ENCODE assay signal across 34 cellular contexts in genomic region chr15:71702496-71702895, GRCh38.
"Had no signal": no experiment of that assay in that cellular context is flagged by ENCODE, and none has a peak within 500 bp of the region (broad histone marks: within the 10 kb centered on the region; RNA-seq: fewer than 3 reads in every experiment).

No MANE protein-coding gene starts in this region.

- DNase-seq: Karpas-422, Kasumi-1, MG63, MM.1S, MV-4-11, NCI-H1048, NCI-H1092 treated with DMSO at 0.1 percent for 48 hours, NCI-H1105, NCI-H1105 treated with DMSO at 0.1 percent for 48 hours, NCI-H1417, NCI-H1417 treated with DMSO at 0.1 percent for 48 hours, NCI-H1436 treated with DMSO at 0.1 percent for 48 hours, NCI-H146, NCI-H1694, NCI-H1694 treated with DMSO at 0.1 percent for 48 hours, NCI-H187, NCI-H187 treated with DMSO at 0.1 percent for 48 hours, NCI-H1930, NCI-H2029, NCI-H2029 treated with DMSO at 0.1 percent for 48 hours, NCI-H2081, NCI-H2081 treated with DMSO at 0.1 percent for 48 hours, NCI-H2107, NCI-H2171, NCI-H2227 treated with DMSO at 0.1 percent for 48 hours, NCI-H226, NCI-H345, NCI-H446, NCI-H446 treated with DMSO at 0.1 percent for 48 hours, NCI-H510A, NCI-H510A treated with DMSO at 0.1 percent for 48 hours, NCI-H524, NCI-H524 treated with DMSO at 0.1 percent for 48 hours, NCI-H526 had no signal

- H3K36me3 ChIP-seq: MG63 had no signal

- H3K27me3 ChIP-seq: MG63 had no signal

- H3K4me3 ChIP-seq: MG63 had no signal

- H3K9me3 ChIP-seq: MG63 had no signal
